ENCODE assay signal across 1 cellular context in the genomic region with DNA sequence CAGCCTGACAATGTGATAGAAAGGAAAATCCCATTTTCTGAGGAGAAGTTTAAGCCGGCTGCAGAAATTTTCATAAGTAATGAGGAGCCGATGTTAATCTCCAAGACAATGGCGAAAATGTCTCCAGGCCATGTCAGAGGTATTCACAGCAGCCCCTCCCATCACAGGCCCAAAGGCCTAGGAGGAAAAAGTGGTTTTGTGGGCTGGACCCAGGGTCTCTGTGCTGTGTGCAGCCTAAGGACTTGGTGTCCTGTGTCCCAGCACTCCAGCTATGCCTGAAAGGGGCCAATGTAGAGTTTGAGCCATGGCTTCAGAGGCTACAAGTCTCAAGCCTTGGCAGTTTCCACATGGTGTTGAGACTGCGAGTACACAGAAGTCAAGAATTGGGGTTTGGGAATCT.
TF ChIP-seq lines count a peak whose summit lies in the region.

No MANE protein-coding gene starts in this region.

TF ChIP-seq in HEK293, 187 proteins besides CTCF, POLR2A, EP300 and RAD21 (continued from another document):
- TF ChIP-seq KLF1 (tag by site-specific recombination; IDR thresholded peaks at IDR 0.05): no peak
- TF ChIP-seq SP3 (tag by site-specific recombination; IDR thresholded peaks at IDR 0.05): no peak
- no peak for TF ChIP-seq ZNF664 (tag by site-specific recombination; IDR thresholded peaks at IDR 0.05)
- TF ChIP-seq ZNF585B (tag by site-specific recombination; IDR thresholded peaks at IDR 0.05): peak; percentile 89
